In genomic region chr4:109012286-109012880, GRCh38 we compare ENCODE assay signal across 36 cellular contexts.
"Had no signal": no experiment of that assay in that cellular context is flagged by ENCODE, and none has a peak within 500 bp of the region (broad histone marks: within the 10 kb centered on the region; RNA-seq: fewer than 3 reads in every experiment).

No MANE protein-coding gene starts in this region.

- H3K9me3 ChIP-seq: adrenal gland, body of pancreas had no signal

- H3K4me3 ChIP-seq: adrenal gland, body of pancreas, breast epithelium had no signal

- H3K27ac Mint-ChIP-seq: activated B cell treated with CpG ODN at 0.5 μM for 24 hours; activated CD4-positive, alpha-beta memory T cell treated with anti-CD3 and anti-CD28 coated beads for 36 hours; activated CD8-positive, alpha-beta T cell treated with anti-CD3 and anti-CD28 coated beads for 36 hours; activated naive CD4-positive, alpha-beta T cell treated with anti-CD3 and anti-CD28 coated beads for 36 hours; activated naive CD4-positive, alpha-beta T cell treated with anti-CD3 and anti-CD28 coated beads, Interleukin-2, amount 50 U/mL, for 72 hours; activated naive CD8-positive, alpha-beta T cell treated with anti-CD3 and anti-CD28 coated beads for 36 hours; activated T-cell treated with anti-CD3 and anti-CD28 coated beads, Interleukin-2, amount 50 U/mL, for 72 hours; activated T-helper 1 cell treated with anti-CD3 and anti-CD28 coated beads, Interleukin-12 subunit alpha, Interleukin-12 subunit beta, Interleukin-2, Interleukin-4 antibody, amounts not matched to agents 30 ng/mL and 10 ng/mL and 1 ng/mL, durations not matched to agents 14 hours and 24 hours and 36 hours; activated T-helper 17 cell treated with anti-CD3 and anti-CD28 coated beads, Interleukin-2, amount 50 U/mL, for 72 hours; T-helper 1 cell treated with Interleukin-12 subunit alpha and Interleukin-12 subunit beta and Interleukin-4 antibody, amounts not matched to agents 30 μg/mL and 1 μg/mL, for 36 hours; T-helper 2 cell treated with Interferon-gamma antibody and Interleukin-4, amounts not matched to agents 5 μg/mL and 100 μg/mL, for 36 hours had no signal

- H3K27me3 Mint-ChIP-seq: activated B cell treated with CpG ODN at 0.5 μM for 24 hours had no signal

- H3K27me3 ChIP-seq: adrenal gland, body of pancreas, brain microvascular endothelial cell, breast epithelium had no signal

- ATAC-seq: activated CD8-positive, alpha-beta T cell treated with anti-CD3 and anti-CD28 coated beads for 36 hours; activated naive CD4-positive, alpha-beta T cell treated with anti-CD3 and anti-CD28 coated beads, Interleukin-2, amount 50 U/mL, for 72 hours; activated T-cell treated with anti-CD3 and anti-CD28 coated beads, Interleukin-2, amount 50 U/mL, for 4 hours; activated T-cell treated with anti-CD3 and anti-CD28 coated beads, Interleukin-2, amount 50 U/mL, for 72 hours; activated T-helper 17 cell treated with anti-CD3 and anti-CD28 coated beads, Interleukin-2, amount 50 U/mL, for 72 hours; body of pancreas had no signal

- H3K9me3 Mint-ChIP-seq: activated CD4-positive, alpha-beta memory T cell treated with anti-CD3 and anti-CD28 coated beads for 36 hours; activated CD8-positive, alpha-beta T cell treated with anti-CD3 and anti-CD28 coated beads for 36 hours; activated naive CD4-positive, alpha-beta T cell treated with anti-CD3 and anti-CD28 coated beads, Interleukin-2, amount 50 U/mL, for 72 hours; activated naive CD8-positive, alpha-beta T cell treated with anti-CD3 and anti-CD28 coated beads for 36 hours; activated T-cell treated with anti-CD3 and anti-CD28 coated beads, Interleukin-2, amount 50 U/mL, for 4 hours; activated T-cell treated with anti-CD3 and anti-CD28 coated beads, Interleukin-2, amount 50 U/mL, for 72 hours; activated T-helper 1 cell treated with anti-CD3 and anti-CD28 coated beads, Interleukin-12 subunit alpha, Interleukin-12 subunit beta, Interleukin-2, Interleukin-4 antibody, amounts not matched to agents 30 ng/mL and 10 ng/mL and 1 ng/mL, durations not matched to agents 14 hours and 24 hours and 36 hours; activated T-helper 17 cell treated with anti-CD3 and anti-CD28 coated beads, Interleukin-2, amount 50 U/mL, for 72 hours; T-helper 1 cell treated with Interleukin-12 subunit alpha and Interleukin-12 subunit beta and Interleukin-4 antibody, amounts not matched to agents 30 μg/mL and 1 μg/mL, for 36 hours; T-helper 2 cell treated with Interferon-gamma antibody and Interleukin-4, amounts not matched to agents 5 μg/mL and 100 μg/mL, for 36 hours had no signal

- FAIRE-seq: astrocyte, TTC549 had no signal

- H3K4me1 Mint-ChIP-seq: activated B cell treated with CpG ODN at 0.5 μM for 24 hours; activated T-helper 17 cell treated with anti-CD3 and anti-CD28 coated beads, Interleukin-2, amount 50 U/mL, for 72 hours had no signal

- DNase-seq: activated B cell treated with CpG ODN at 0.5 μM for 24 hours; activated CD4-positive, alpha-beta memory T cell treated with anti-CD3 and anti-CD28 coated beads for 36 hours; activated CD4-positive, alpha-beta T cell treated with anti-CD3 and anti-CD28 coated beads for 48 hours; activated CD4-positive, alpha-beta T cell treated with anti-CD3 and anti-CD28 coated beads, Interleukin-2, amount 50 U/mL, for 1 hour; activated CD4-positive, alpha-beta T cell treated with anti-CD3 and anti-CD28 coated beads, Interleukin-2, amount 50 U/mL, for 4 hours; activated CD4-positive, CD25-positive, alpha-beta regulatory T cell treated with anti-CD3 and anti-CD28 coated beads, Interleukin-2, amount 50 U/mL, for 72 hours; activated CD8-positive, alpha-beta memory T cell treated with anti-CD3 and anti-CD28 coated beads, Interleukin-2, amount 50 U/mL, for 4 hours; activated CD8-positive, alpha-beta T cell treated with anti-CD3 and anti-CD28 coated beads for 36 hours; activated effector memory CD4-positive, alpha-beta T cell treated with anti-CD3 and anti-CD28 coated beads, Interleukin-2, amount 50 U/mL, for 16 hours; activated gamma-delta T cell treated with Interleukin-2 at 50 U/mL for 16 hours; activated naive CD4-positive, alpha-beta T cell; activated naive CD4-positive, alpha-beta T cell treated with anti-CD3 and anti-CD28 coated beads for 36 hours; activated naive CD4-positive, alpha-beta T cell treated with anti-CD3 and anti-CD28 coated beads, Interleukin-2, amount 50 U/mL, for 16 hours; activated naive CD8-positive, alpha-beta T cell treated with anti-CD3 and anti-CD28 coated beads for 36 hours; activated T-cell treated with anti-CD3 and anti-CD28 coated beads for 4 hours; activated T-cell treated with anti-CD3 and anti-CD28 coated beads, Interleukin-2, amount 50 U/mL, for 1 hour; activated T-cell treated with anti-CD3 and anti-CD28 coated beads, Interleukin-2, amount 50 U/mL, for 4 hours; activated T-cell treated with anti-CD3 and anti-CD28 coated beads, Interleukin-2, amount 50 U/mL, for 72 hours; adrenal gland; amniotic stem cell; aorta; body of pancreas; brain microvascular endothelial cell; central memory CD4-positive, alpha-beta T cell; T-helper 1 cell; T-helper 2 cell; T-helper 9 cell had no signal

- H3K4me3 Mint-ChIP-seq: activated B cell treated with CpG ODN at 0.5 μM for 24 hours; activated CD4-positive, alpha-beta memory T cell treated with anti-CD3 and anti-CD28 coated beads for 36 hours; activated CD8-positive, alpha-beta T cell treated with anti-CD3 and anti-CD28 coated beads for 36 hours; activated naive CD4-positive, alpha-beta T cell treated with anti-CD3 and anti-CD28 coated beads for 36 hours; activated naive CD8-positive, alpha-beta T cell treated with anti-CD3 and anti-CD28 coated beads for 36 hours; activated T-cell treated with anti-CD3 and anti-CD28 coated beads, Interleukin-2, amount 50 U/mL, for 4 hours; activated T-cell treated with anti-CD3 and anti-CD28 coated beads, Interleukin-2, amount 50 U/mL, for 72 hours; activated T-helper 1 cell treated with anti-CD3 and anti-CD28 coated beads, Interleukin-12 subunit alpha, Interleukin-12 subunit beta, Interleukin-2, Interleukin-4 antibody, amounts not matched to agents 30 ng/mL and 10 ng/mL and 1 ng/mL, durations not matched to agents 14 hours and 24 hours and 36 hours; activated T-helper 17 cell treated with anti-CD3 and anti-CD28 coated beads, Interleukin-2, amount 50 U/mL, for 72 hours; T-helper 1 cell treated with Interleukin-12 subunit alpha and Interleukin-12 subunit beta and Interleukin-4 antibody, amounts not matched to agents 30 μg/mL and 1 μg/mL, for 36 hours; T-helper 2 cell treated with Interferon-gamma antibody and Interleukin-4, amounts not matched to agents 5 μg/mL and 100 μg/mL, for 36 hours had no signal

- H3K36me3 ChIP-seq: adrenal gland, brain microvascular endothelial cell, breast epithelium had no signal

- H3K27ac ChIP-seq: adrenal gland, body of pancreas, brain microvascular endothelial cell, breast epithelium, VCaP had no signal

- H3K36me3 Mint-ChIP-seq: activated CD4-positive, alpha-beta memory T cell treated with anti-CD3 and anti-CD28 coated beads for 36 hours; activated naive CD4-positive, alpha-beta T cell treated with anti-CD3 and anti-CD28 coated beads, Interleukin-2, amount 50 U/mL, for 72 hours; activated naive CD8-positive, alpha-beta T cell treated with anti-CD3 and anti-CD28 coated beads for 36 hours had no signal

- H3K4me1 ChIP-seq: adrenal gland, body of pancreas, breast epithelium had no signal
